In the genomic region with DNA sequence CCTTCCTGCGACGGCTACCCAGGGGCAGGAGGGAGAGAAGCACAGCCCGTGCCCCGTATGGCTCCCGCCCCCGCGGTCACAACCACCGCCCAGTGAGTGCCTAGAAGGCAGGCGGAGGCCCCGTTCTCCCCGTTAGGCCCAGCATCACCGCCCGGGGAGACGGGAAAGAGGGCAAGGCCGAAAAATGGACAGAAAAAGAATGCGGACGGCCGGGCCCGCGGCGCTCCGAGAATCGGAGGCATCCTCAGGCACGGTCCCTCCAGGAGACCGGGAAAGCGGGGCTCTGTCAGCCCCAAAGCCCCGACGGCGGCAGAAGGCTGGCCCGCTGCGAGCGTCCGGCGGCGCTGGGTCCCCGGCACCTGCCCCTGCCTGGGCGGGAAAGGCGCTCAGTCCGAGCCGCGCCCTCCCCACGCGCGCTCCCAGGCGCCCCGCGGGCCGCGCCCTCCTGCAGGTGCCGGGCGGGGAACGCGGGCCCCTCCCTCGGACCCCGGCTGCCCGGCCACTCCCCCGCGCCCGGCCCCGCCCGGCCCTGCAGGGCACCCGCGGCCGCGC, we compare ENCODE assay signal across 8 cellular contexts. TPM values are rescaled to one million over a fixed set of nuclear protein-coding genes. Genes with fewer than 3 reads are reported as not detected.
DNase-seq lines count a peak whose midpoint lies in the region; ATAC-seq and TF ChIP-seq lines count a peak whose summit lies in the region.

No MANE protein-coding gene starts in this region.

- H3K9me3 Mint-ChIP-seq in T-cell: no peaks in the 10 kb centered on the region
- no peaks in the 10 kb centered on the region for H3K9me3 Mint-ChIP-seq in chondrocyte (ENCODE audit: low read depth)

- no peaks in the 10 kb centered on the region for H3K27me3 ChIP-seq in lung (ENCODE audit: control insufficient read depth, insufficient read depth)

- POLR2A ChIA-PET in T-cell (lab: Charles Lee): no interaction called here

- H3K4me1 Mint-ChIP-seq in T-cell (peaks cover 16 to 26% (median 25%) of the 10 kb centered on the region in 3 donors), chondrocyte (ENCODE audit: low read depth) (peaks cover 31% of the 10 kb centered on the region)

- H3K4me3 ChIP-seq in lung: peak overlapping the region; percentile 67

- H3K9me3 ChIP-seq in lung (ENCODE audit: control insufficient read depth in 2 of 2, insufficient read depth in 1 of 2, low read length in 1 of 2): no peaks in the 10 kb centered on the region

- H3K27me3 Mint-ChIP-seq in T-cell (no peaks in the 10 kb centered on the region), chondrocyte (ENCODE audit: low read depth) (no peaks in the 10 kb centered on the region)

- H3K27ac ChIP-seq in lung (ENCODE audit: low read depth in 1 of 2, low read length in 1 of 2): peak overlapping the region; percentile 87 to 97

- peak; percentile 6 for ATAC-seq in HG03039 (IDR thresholded peaks at IDR 0.05; ENCODE audit: unreplicated experiment)
- ATAC-seq in T-cell (replicated peaks in 1 of 4): peak; percentile 21 to 77 (median 70)
- ATAC-seq in lung (ENCODE audit: insufficient read depth, low FRiP score): peak; percentile 83

- TF ChIP-seq CTCF in chondrocyte (IDR thresholded peaks at IDR 0.05) (no peak), lung (IDR thresholded peaks at IDR 0.05; ENCODE audit: control extremely low read depth, extremely low read depth) (no peak)

- WGBS in lung, 2 donors: 0 to 1% methylated on average over 23 to 65 of the region's 65 CpGs

- no peaks in the 10 kb centered on the region for H3K36me3 Mint-ChIP-seq in T-cell
- no peaks in the 10 kb centered on the region for H3K36me3 Mint-ChIP-seq in chondrocyte (ENCODE audit: low read depth)

- H3K27ac Mint-ChIP-seq in T-cell: peak overlapping the region; percentile 84 to 93
- peak overlapping the region; percentile 89 for H3K27ac Mint-ChIP-seq in chondrocyte (ENCODE audit: unreplicated experiment)

- DNase-seq in NCI-H146 treated with DMSO at 0.1 percent for 48 hours (lab: John Stamatoyannopoulos, UW; ENCODE audit: unreplicated experiment) (peak; percentile 72), NCI-H146 (lab: John Stamatoyannopoulos, UW) (no peak), T-cell (peak in 17 of 34 experiments; percentile 6 to 31 (median 20)), chondrocyte (ENCODE audit: low spot score) (no peak), lung (ENCODE audit: low spot score) (no peak), NCI-H1105 (lab: John Stamatoyannopoulos, UW) (no peak)
- peak; percentile 23 for DNase-seq in stimulated activated CD8-positive, alpha-beta memory T cell treated with anti-CD3 and anti-CD28 coated beads, Interleukin-4, amount 100 ng/mL, for 24 hours (ENCODE audit: low read depth)

- H3K4me1 ChIP-seq in lung (ENCODE audit: control insufficient read depth in 2 of 2, insufficient read depth in 2 of 2, low read length in 2 of 2): peaks cover 4 to 16% of the 10 kb centered on the region in 2 donors

- CTCF ChIA-PET in T-cell (lab: Charles Lee): no interaction called here

- no peaks in the 10 kb centered on the region for H3K36me3 ChIP-seq in lung (ENCODE audit: control insufficient read depth in 2 of 2, insufficient read depth in 2 of 2, low read length in 2 of 2)

- H3K4me3 Mint-ChIP-seq in T-cell (peak overlapping the region; percentile 85 to 88 (median 85)), chondrocyte (ENCODE audit: unreplicated experiment) (peak overlapping the region; percentile 92)

RNA-seq across cellular contexts. Expression of a gene that starts 0.4 kb away (rescaled TPM):
- total RNA-seq in T-cell: 10 to 100 TPM; 46.4 to 92.4 (median 77.1) TPM
- total RNA-seq in chondrocyte: 122 to 133 TPM (median 131 TPM) in 3 replicates
- total RNA-seq in lung: 10 to 100 TPM; 47.6 to 96.2 TPM
- polyA plus RNA-seq in lung: 100 to 1,000 TPM; 117 to 188 TPM

RNA-seq across cellular contexts. Expression of a gene that starts 2.2 kb away (rescaled TPM):
- total RNA-seq in T-cell: not detected
- not detected in 3 replicates for total RNA-seq in chondrocyte
- not detected for total RNA-seq in lung
- polyA plus RNA-seq in lung: under 1 TPM in 1 of 2 donors, not detected in 1; 0.13 TPM

RNA-seq across cellular contexts. Expression of a gene that starts 27.7 kb away (rescaled TPM):
- total RNA-seq in T-cell: 100 to 1,000 TPM; 228 to 324 (median 269) TPM
- total RNA-seq in chondrocyte: 958 to 1,257 TPM (median 1,012 TPM) in 3 replicates
- 100 to 1,000 TPM; 356 to 990 TPM for total RNA-seq in lung
- 100 to 1,000 TPM; 695 to 862 TPM for polyA plus RNA-seq in lung

RNA-seq across cellular contexts. Expression of a gene that starts 28.7 kb away (rescaled TPM):
- under 1 TPM in 1 of 5 donors, not detected in 4; 0.13 TPM for total RNA-seq in T-cell
- total RNA-seq in chondrocyte: not detected in 3 replicates
- total RNA-seq in lung: under 1 TPM in 1 of 2 donors, not detected in 1; 0.11 TPM
- polyA plus RNA-seq in lung: under 1 TPM; 0.09 to 0.12 TPM

RNA-seq across cellular contexts. Expression of a gene that starts 38.5 kb away (rescaled TPM):
- total RNA-seq in T-cell (100 to 1,000 TPM; 473 to 577 (median 504) TPM), chondrocyte (452 to 481 TPM (median 476 TPM) in 3 replicates), lung (100 to 1,000 TPM; 118 to 558 TPM)
- 100 to 1,000 TPM; 327 to 464 TPM for polyA plus RNA-seq in lung

Comparison
In these comparisons a context has a peak if more than half of its experiments do, and no peak if none do; other contexts are left out.
1. DNase-seq: peak in NCI-H146 treated with DMSO at 0.1 percent for 48 hours (single experiment) and stimulated activated CD8-positive, alpha-beta memory T cell treated with anti-CD3 and anti-CD28 coated beads, Interleukin-4, amount 100 ng/mL, for 24 hours (single experiment); none in NCI-H146 (single experiment), chondrocyte (single experiment), lung (single experiment) and NCI-H1105 (single experiment).
2. ATAC-seq: peak in every context shown above with its lines; median percentile 83 in lung; 70 in T-cell; 6 in HG03039.